ENCODE assay signal across 35 cellular contexts in the genomic region with DNA sequence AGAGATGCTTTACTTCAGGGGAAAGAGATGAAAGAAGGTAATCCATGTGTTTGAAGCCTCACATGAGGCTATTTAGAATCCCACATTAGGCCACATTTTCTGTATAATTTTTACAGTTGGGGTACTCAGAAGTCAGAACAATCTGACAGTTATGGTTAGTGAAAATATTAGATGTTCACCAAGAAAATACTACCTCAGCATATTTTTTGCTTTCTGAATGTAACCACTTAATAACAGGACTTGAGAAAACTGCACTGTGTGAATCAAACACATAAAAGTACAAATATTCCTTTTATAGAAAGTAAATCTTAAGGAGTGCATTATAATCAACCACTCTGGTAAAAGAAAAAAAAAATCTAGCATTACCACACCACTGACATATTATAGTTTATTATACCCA.
DNase-seq lines count a peak whose midpoint lies in the region; ATAC-seq, FAIRE-seq and TF ChIP-seq lines count a peak whose summit lies in the region.
"Had no signal": no experiment of that assay in that cellular context is flagged by ENCODE, and none has a peak within 500 bp of the region (broad histone marks: within the 10 kb centered on the region; RNA-seq: fewer than 3 reads in every experiment).

No MANE protein-coding gene starts in this region.

- H4K8ac ChIP-seq in IMR-90 (ENCODE audit: low read depth in 2 of 2, low read length in 2 of 2), result no peak overlapping the region

- H3K4me2 ChIP-seq in HepG2 (ENCODE audit: low read depth, low read length) (no peak overlapping the region), A549 (no peak overlapping the region), IMR-90 (ENCODE audit: low read depth, low read length) (no peak overlapping the region), K562 (ENCODE audit: insufficient read depth, low read length) (no peak overlapping the region)
- H3K4me2 ChIP-seq: BLaER1; BLaER1 treated with 17β-estradiol and CSF1 and Interleukin-3, amounts not matched to agents 10 nM and 100 nM had no signal

- H4K20me1 ChIP-seq in HepG2 (ENCODE audit: insufficient read depth, low read length) (no peaks in the 10 kb centered on the region), IMR-90 (ENCODE audit: insufficient read depth, low read length) (no peaks in the 10 kb centered on the region), K562 (replicated peaks; ENCODE audit: control insufficient read depth, insufficient read depth, low read length) (no peaks in the 10 kb centered on the region)
- H4K20me1 ChIP-seq: BLaER1; BLaER1 treated with 17β-estradiol and CSF1 and Interleukin-3, amounts not matched to agents 10 nM and 100 nM had no signal

- POLR2A ChIA-PET in HepG2 (lab: Yijun Ruan, JAX) (no interaction called here), A549 (lab: Yijun Ruan, JAX) (no interaction called here), IMR-90 (lab: Charles Lee; ENCODE audit: unreplicated experiment) (no interaction called here), K562 (lab: Yijun Ruan, JAX) (no interaction called here)
- POLR2A ChIA-PET in activated CD4-positive, alpha-beta memory T cell treated with anti-CD3 and anti-CD28 coated beads, Interleukin-2, amount 10 ng/mL, durations not matched to agents 7 days and 5 days (lab: Charles Lee), result no interaction called here

- H3K9me3 ChIP-seq in HepG2 (ENCODE audit: low read length) (no peaks in the 10 kb centered on the region), right lobe of liver (peaks cover 0 to 2% (median 0%) of the 10 kb centered on the region in 4 donors), A549 (no peaks in the 10 kb centered on the region), IMR-90 (ENCODE audit: control insufficient read depth, insufficient read depth, low read length) (no peaks in the 10 kb centered on the region), K562 (replicated peaks; ENCODE audit: control insufficient read depth, insufficient read depth, low read depth, low read length) (no peaks in the 10 kb centered on the region)
- H3K9me3 ChIP-seq: BE2C; BLaER1; BLaER1 treated with 17β-estradiol and CSF1 and Interleukin-3, amounts not matched to agents 10 nM and 100 nM; Caco-2 had no signal

- no peaks in the 10 kb centered on the region for H3K27me3 ChIP-seq in HepG2 (ENCODE audit: control insufficient read depth in 1 of 2, insufficient read depth in 2 of 2, low read length in 2 of 2)
- H3K27me3 ChIP-seq in right lobe of liver, result no peaks in the 10 kb centered on the region
- H3K27me3 ChIP-seq in IMR-90 (ENCODE audit: control insufficient read depth, insufficient read depth, low read length), result no peaks in the 10 kb centered on the region
- no peaks in the 10 kb centered on the region for H3K27me3 ChIP-seq in K562 (ENCODE audit: control insufficient read depth in 2 of 2, insufficient read depth in 2 of 2, low read length in 2 of 2)
- H3K27me3 ChIP-seq: BE2C; BLaER1; BLaER1 treated with 17β-estradiol and CSF1 and Interleukin-3, amounts not matched to agents 10 nM and 100 nM had no signal

- no peak overlapping the region for H3K4me3 Mint-ChIP-seq in activated CD4-positive, alpha-beta memory T cell treated with anti-CD3 and anti-CD28 coated beads, Interleukin-2, amount 10 ng/mL, durations not matched to agents 7 days and 5 days
- H3K4me3 Mint-ChIP-seq: B cell; CD14-positive monocyte; CD4-positive, alpha-beta memory T cell; CD4-positive, alpha-beta T cell; CD4-positive, CD25-positive, alpha-beta regulatory T cell; CD8-positive, alpha-beta memory T cell; CD8-positive, alpha-beta T cell had no signal

- no peaks in the 10 kb centered on the region for H3K36me3 Mint-ChIP-seq in activated CD4-positive, alpha-beta memory T cell treated with anti-CD3 and anti-CD28 coated beads, Interleukin-2, amount 10 ng/mL, durations not matched to agents 7 days and 5 days (ENCODE audit: low read depth)
- H3K36me3 Mint-ChIP-seq: CD14-positive monocyte; CD4-positive, alpha-beta memory T cell; CD4-positive, CD25-positive, alpha-beta regulatory T cell; CD8-positive, alpha-beta memory T cell; CD8-positive, alpha-beta T cell had no signal

- H3K23ac ChIP-seq in IMR-90 (ENCODE audit: low read depth, low read length), result no peak overlapping the region

- no peak overlapping the region for H2BK5ac ChIP-seq in IMR-90 (ENCODE audit: low read depth, low read length, poor library complexity, severe bottlenecking)

- CTCF ChIA-PET in HepG2 (lab: Yijun Ruan, JAX; ENCODE audit: low intra/inter-chr PET ratio, low total read pairs) (no interaction called here), A549 (lab: Yijun Ruan, JAX) (interaction anchor here (0.6 kb wide), 1 partner anchor 315 kb away, joined by 3 read pairs; no protein-coding TSS in a partner anchor), IMR-90 (lab: Yijun Ruan, JAX) (interaction anchor here (1.0 kb wide), 1 partner anchor 10 kb away, joined by 3 read pairs; no protein-coding TSS in a partner anchor), K562 (lab: Yijun Ruan, JAX; ENCODE audit: low intra/inter-chr PET ratio) (no interaction called here)
- CTCF ChIA-PET in activated CD4-positive, alpha-beta memory T cell treated with anti-CD3 and anti-CD28 coated beads, Interleukin-2, amount 10 ng/mL, durations not matched to agents 7 days and 5 days (lab: Charles Lee), result no interaction called here

- H4K5ac ChIP-seq in IMR-90 (ENCODE audit: low read depth, low read length), result no peak overlapping the region

- no peak for FAIRE-seq in HepG2 (lab: Jason Lieb, UNC)
- no peak for FAIRE-seq in A549 (lab: Jason Lieb, UNC)
- no peak for FAIRE-seq in K562 (lab: Jason Lieb, UNC)
- FAIRE-seq in GM12892 (lab: Jason Lieb, UNC), result no peak
- FAIRE-seq: A204.1, D721Med had no signal

- ATAC-seq in HepG2 (no peak), right lobe of liver (no peak), A549 (no peak), IMR-90 (ENCODE audit: low read depth) (no peak), K562 (no peak)
- ATAC-seq: CD8-positive, alpha-beta T cell had no signal

- TF ChIP-seq RAD21 in HepG2 (CRISPR knock-in tag; IDR thresholded peaks at IDR 0.05), result no peak
- no peak for TF ChIP-seq RAD21 in A549 (conservative IDR thresholded peaks at IDR 0.05 in 1 of 2, IDR thresholded peaks at IDR 0.05 in 1 of 2)
- no peak for TF ChIP-seq RAD21 in IMR-90 (IDR thresholded peaks at IDR 0.05; ENCODE audit: low read length)
- TF ChIP-seq RAD21 in K562 (CRISPR knock-in tag; conservative IDR thresholded peaks at IDR 0.05 in 1 of 2, IDR thresholded peaks at IDR 0.05 in 1 of 2), result no peak

- H3K14ac ChIP-seq in IMR-90 (replicated peaks; ENCODE audit: low read depth, low read length), result no peak overlapping the region

- no peak for TF ChIP-seq CTCF in HepG2 (CRISPR knock-in tag; IDR thresholded peaks at IDR 0.05)
- no peak for TF ChIP-seq CTCF in right lobe of liver (IDR thresholded peaks at IDR 0.05)
- TF ChIP-seq CTCF in A549 (IDR thresholded peaks at IDR 0.05), result no peak
- no peak for TF ChIP-seq CTCF in IMR-90 (conservative IDR thresholded peaks at IDR 0.05; ENCODE audit: low read depth, low read length)
- no peak for TF ChIP-seq CTCF in K562 (IDR thresholded peaks at IDR 0.05 in 2 of 3, conservative IDR thresholded peaks at IDR 0.05 in 1 of 3; ENCODE audit: insufficient read depth in 2 of 3, low read depth in 1 of 3, low read length in 3 of 3)

- no peaks in the 10 kb centered on the region for H3K9me3 Mint-ChIP-seq in activated CD4-positive, alpha-beta memory T cell treated with anti-CD3 and anti-CD28 coated beads, Interleukin-2, amount 10 ng/mL, durations not matched to agents 7 days and 5 days
- H3K9me3 Mint-ChIP-seq: CD4-positive, alpha-beta T cell; CD8-positive, alpha-beta T cell had no signal

- H2BK15ac ChIP-seq in IMR-90 (ENCODE audit: low read depth, low read length), result no peak overlapping the region

- no peaks in the 10 kb centered on the region for H3K27me3 Mint-ChIP-seq in activated CD4-positive, alpha-beta memory T cell treated with anti-CD3 and anti-CD28 coated beads, Interleukin-2, amount 10 ng/mL, durations not matched to agents 7 days and 5 days
- H3K27me3 Mint-ChIP-seq: B cell; CD4-positive, alpha-beta T cell; CD8-positive, alpha-beta memory T cell had no signal

- H2BK20ac ChIP-seq in IMR-90 (ENCODE audit: low read depth, low read length), result no peak overlapping the region

- no peak overlapping the region for H3K18ac ChIP-seq in IMR-90 (ENCODE audit: low read depth, low read length)

- no peak overlapping the region for H2AFZ ChIP-seq in HepG2 (ENCODE audit: low read length)
- H2AFZ ChIP-seq in IMR-90 (replicated peaks; ENCODE audit: low read length, poor library complexity), result no peak overlapping the region
- no peak overlapping the region for H2AFZ ChIP-seq in K562 (ENCODE audit: low read depth, low read length)

- H3K9ac ChIP-seq in HepG2 (ENCODE audit: insufficient read depth, low read depth, low read length) (no peak overlapping the region), IMR-90 (ENCODE audit: low read depth, low read length) (no peak overlapping the region), K562 (ENCODE audit: insufficient read depth in 1 of 2, low read depth in 2 of 2, low read length in 2 of 2) (no peak overlapping the region)
- H3K9ac ChIP-seq: BLaER1; BLaER1 treated with 17β-estradiol and CSF1 and Interleukin-3, amounts not matched to agents 10 nM and 100 nM had no signal

- TF ChIP-seq EP300 in HepG2 (IDR thresholded peaks at IDR 0.05; ENCODE audit: low read depth in 2 of 2, low read length in 2 of 2) (no peak), HepG2 (CRISPR knock-in tag; IDR thresholded peaks at IDR 0.05; ENCODE audit: borderline replicate concordance) (no peak), A549 (IDR thresholded peaks at IDR 0.05) (no peak), K562 (IDR thresholded peaks at IDR 0.05; ENCODE audit: low read length) (no peak)

- H3K9me1 ChIP-seq in IMR-90 (ENCODE audit: insufficient read depth, low read length), result no peaks in the 10 kb centered on the region
- no peaks in the 10 kb centered on the region for H3K9me1 ChIP-seq in K562 (ENCODE audit: control insufficient read depth, insufficient read depth, low read length)

- DNase-seq in HepG2 (ENCODE audit: low spot score), result no peak
- DNase-seq in right lobe of liver, result no peak
- no peak for DNase-seq in A549 (ENCODE audit: low read depth in 1 of 2, low spot score in 1 of 2)
- DNase-seq in IMR-90, result no peak
- DNase-seq in K562 (ENCODE audit: extremely low read depth in 1 of 4, low spot score in 3 of 4), result no peak
- no peak for DNase-seq in activated CD4-positive, alpha-beta memory T cell treated with anti-CD3 and anti-CD28 coated beads, Interleukin-2, amount 10 ng/mL, durations not matched to agents 7 days and 5 days
- DNase-seq in GM12892 (ENCODE audit: insufficient read length), result no peak
- DNase-seq in COR-L47 (lab: John Stamatoyannopoulos, UW), result no peak
- DNase-seq: 8988T; ACHN; AML-193; BE2C; C1 segment of cervical spinal cord; Caco-2; Calu3; CD4-positive, alpha-beta memory T cell; CD4-positive, alpha-beta T cell; CD4-positive, CD25-positive, alpha-beta regulatory T cell; CD8-positive, alpha-beta memory T cell; CD8-positive, alpha-beta T cell; DMS 273 treated with DMSO at 0.1 percent for 48 hours; DMS153; DMS53; DMS79; DMS79 treated with DMSO at 0.1 percent for 48 hours; DND-41; EL had no signal

- no peak overlapping the region for H2BK120ac ChIP-seq in IMR-90 (ENCODE audit: low read depth, low read length)

- H3K79me2 ChIP-seq in HepG2 (ENCODE audit: insufficient read depth, low read length) (no peaks in the 10 kb centered on the region), K562 (ENCODE audit: control insufficient read depth, insufficient read depth, low read length) (peaks cover 5% of the 10 kb centered on the region; the same call in 2 of the 3 replicates)

- H2AK9ac ChIP-seq in IMR-90 (replicated peaks; ENCODE audit: low read depth, low read length, poor library complexity), result no peak overlapping the region

- H3K4ac ChIP-seq in IMR-90 (ENCODE audit: low read depth, low read length), result no peak overlapping the region

- TF ChIP-seq POLR2A in HepG2 (IDR thresholded peaks at IDR 0.05; ENCODE audit: insufficient read depth in 1 of 2, low read depth in 2 of 2, low read length in 2 of 2) (no peak), right lobe of liver (IDR thresholded peaks at IDR 0.05) (no peak), A549 (IDR thresholded peaks at IDR 0.05; ENCODE audit: low read length) (no peak), IMR-90 (IDR thresholded peaks at IDR 0.05; ENCODE audit: low read depth, low read length) (no peak), K562 (conservative IDR thresholded peaks at IDR 0.05) (no peak), GM12892 (IDR thresholded peaks at IDR 0.05; ENCODE audit: low read depth, low read length) (no peak)

- H3K4me3 ChIP-seq in HepG2 (replicated peaks in 1 of 3; ENCODE audit: insufficient read depth in 1 of 3, low read depth in 2 of 3, low read length in 3 of 3), result no peak overlapping the region
- no peak overlapping the region for H3K4me3 ChIP-seq in right lobe of liver
- H3K4me3 ChIP-seq in A549, result no peak overlapping the region
- H3K4me3 ChIP-seq in IMR-90 (ENCODE audit: insufficient read depth, low read depth, low read length), result no peak overlapping the region
- no peak overlapping the region for H3K4me3 ChIP-seq in K562
- H3K4me3 ChIP-seq: BLaER1; BLaER1 treated with 17β-estradiol and CSF1 and Interleukin-3, amounts not matched to agents 10 nM and 100 nM had no signal

- dilution Hi-C loops in IMR-90 (cut with HindIII; ENCODE audit: low sequenced_read_pairs, unreplicated experiment), result no loop called here

- peaks cover 0 to 4% of the 10 kb centered on the region in 2 experiments; a peak in 1 of 4 replicates for H3K79me1 ChIP-seq in IMR-90 (ENCODE audit: low read depth in 1 of 2, low read length in 2 of 2)

- no TSS peak for BruUV-seq in HepG2 (replicated peaks; lab: Mats Ljungman, UMichigan)
- BruUV-seq in IMR-90 (replicated peaks; lab: Mats Ljungman, UMichigan), result no TSS peak
- no TSS peak for BruUV-seq in K562 (replicated peaks; lab: Mats Ljungman, UMichigan)

- H3K27ac Mint-ChIP-seq in activated CD4-positive, alpha-beta memory T cell treated with anti-CD3 and anti-CD28 coated beads, Interleukin-2, amount 10 ng/mL, durations not matched to agents 7 days and 5 days, result no peak overlapping the region
- H3K27ac Mint-ChIP-seq: B cell; CD14-positive monocyte; CD4-positive, alpha-beta memory T cell; CD4-positive, alpha-beta T cell; CD4-positive, CD25-positive, alpha-beta regulatory T cell; CD8-positive, alpha-beta memory T cell; CD8-positive, alpha-beta T cell had no signal

- intact Hi-C loops in HepG2 (cut with micrococcal nuclease; ENCODE audit: unreplicated experiment) (no loop called here), right lobe of liver (cut with DNase I) (no loop called here), IMR-90 (cut with micrococcal nuclease) (no loop called here), K562 (cut with micrococcal nuclease) (no loop called here)

- H3K4me1 Mint-ChIP-seq in activated CD4-positive, alpha-beta memory T cell treated with anti-CD3 and anti-CD28 coated beads, Interleukin-2, amount 10 ng/mL, durations not matched to agents 7 days and 5 days, result no peaks in the 10 kb centered on the region
- H3K4me1 Mint-ChIP-seq: B cell; CD14-positive monocyte; CD4-positive, alpha-beta memory T cell; CD4-positive, CD25-positive, alpha-beta regulatory T cell; CD8-positive, alpha-beta memory T cell had no signal

- no peaks in the 10 kb centered on the region for H3K4me1 ChIP-seq in HepG2 (ENCODE audit: insufficient read depth, low read length)
- H3K4me1 ChIP-seq in right lobe of liver, result no peaks in the 10 kb centered on the region
- peaks cover 4% of the 10 kb centered on the region; the same call in 1 of the 3 replicates for H3K4me1 ChIP-seq in A549
- no peaks in the 10 kb centered on the region for H3K4me1 ChIP-seq in IMR-90 (ENCODE audit: control insufficient read depth, insufficient read depth, low read length)
- no peaks in the 10 kb centered on the region for H3K4me1 ChIP-seq in K562 (replicated peaks in 1 of 2; ENCODE audit: control insufficient read depth in 2 of 2, insufficient read depth in 2 of 2, low read length in 2 of 2)
- H3K4me1 ChIP-seq: BE2C, Caco-2 had no signal

- H4K91ac ChIP-seq in IMR-90 (ENCODE audit: insufficient read depth, low read depth, low read length), result no peak overlapping the region

- no peak overlapping the region for H3K56ac ChIP-seq in IMR-90 (ENCODE audit: extremely low read depth, insufficient read depth, low read length)

- in situ Hi-C loops in HepG2 (cut with HindIII; ENCODE audit: extremely low pct_ligation_motif_present, low pct_unique_long_range_greater_than_20kb) (no loop called here), IMR-90 (cut with MboI; ENCODE audit: low sequenced_read_pairs) (no loop called here), K562 (cut with MboI) (no loop called here)

- H2AK5ac ChIP-seq in IMR-90 (ENCODE audit: low read depth, low read length), result no peak overlapping the region

- H3K27ac ChIP-seq in HepG2 (ENCODE audit: extremely low read length, insufficient read depth, low read length) (no peak overlapping the region), right lobe of liver (no peak overlapping the region), A549 (no peak overlapping the region), IMR-90 (ENCODE audit: insufficient read depth, low read length) (no peak overlapping the region), K562 (ENCODE audit: extremely low read depth, low read depth, low read length) (no peak overlapping the region)
- H3K27ac ChIP-seq: 22Rv1; BLaER1; BLaER1 treated with 17β-estradiol and CSF1 and Interleukin-3, amounts not matched to agents 10 nM and 100 nM; C4-2B had no signal

- H3K36me3 ChIP-seq in HepG2 (replicated peaks in 1 of 2; ENCODE audit: control insufficient read depth in 1 of 2, insufficient read depth in 2 of 2, low read length in 2 of 2) (no peaks in the 10 kb centered on the region), right lobe of liver (no peaks in the 10 kb centered on the region), IMR-90 (ENCODE audit: control insufficient read depth, insufficient read depth, low read length) (no peaks in the 10 kb centered on the region; the same call in 1 of the 2 replicates), K562 (ENCODE audit: control insufficient read depth, insufficient read depth, low read length) (peaks cover 10% of the 10 kb centered on the region; the same call in 2 of the 3 replicates)
- H3K36me3 ChIP-seq: BE2C; BLaER1; BLaER1 treated with 17β-estradiol and CSF1 and Interleukin-3, amounts not matched to agents 10 nM and 100 nM had no signal

Comparison
In these comparisons a context has a peak if more than half of its experiments do, and no peak if none do; other contexts are left out.
1. CTCF ChIA-PET loops: an anchor here in A549 (0.6 kb wide) and IMR-90 (1.0 kb wide); none called in HepG2, K562 and activated CD4-positive, alpha-beta memory T cell treated with anti-CD3 and anti-CD28 coated beads, Interleukin-2, amount 10 ng/mL, durations not matched to agents 7 days and 5 days.